Comparison of ENCODE assay signal across 2 cellular contexts in genomic region chr1:211237579-211237978, GRCh38.
A peak's percentile ranks its signal among the peaks of the same experiment; 100 is the strongest.
TF ChIP-seq lines count a peak whose summit lies in the region.

No MANE protein-coding gene starts in this region.

TF ChIP-seq in HepG2, 621 proteins besides CTCF, POLR2A, EP300 and RAD21:
- TF ChIP-seq ATF4 (CRISPR knock-in tag; IDR thresholded peaks at IDR 0.05), result peak in 1 of 2 experiments; percentile 78; a peak in 2 of 4 replicates
- peak; percentile 26; the same call in 1 of the 2 replicates for TF ChIP-seq CEBPB (IDR thresholded peaks at IDR 0.05; ENCODE audit: borderline replicate concordance, low read depth, low read length)
- TF ChIP-seq ZNF766 (CRISPR knock-in tag; IDR thresholded peaks at IDR 0.05; ENCODE audit: borderline replicate concordance), result no peak

TF ChIP-seq in WTC11, 78 proteins besides CTCF, POLR2A, EP300 and RAD21:
- TF ChIP-seq SOX15 (CRISPR knock-in tag; IDR thresholded peaks at IDR 0.05), result no peak
- no peak for TF ChIP-seq NR3C1 (CRISPR knock-in tag; conservative IDR thresholded peaks at IDR 0.05; ENCODE audit: low read depth)
- no peak for TF ChIP-seq ZNF512 (CRISPR knock-in tag; IDR thresholded peaks at IDR 0.05; ENCODE audit: borderline replicate concordance)
- TF ChIP-seq AR (CRISPR knock-in tag; IDR thresholded peaks at IDR 0.05), result no peak
- TF ChIP-seq GABPB1 (CRISPR knock-in tag; IDR thresholded peaks at IDR 0.05), result peak; percentile 25; the same call in 1 of the 2 replicates
- TF ChIP-seq JAZF1 (CRISPR knock-in tag; IDR thresholded peaks at IDR 0.05), result no peak
